In genomic region chr16:51389881-51390280, GRCh38 we compare ENCODE assay signal across 26 cellular contexts.
"Had no signal": no experiment of that assay in that cellular context is flagged by ENCODE, and none has a peak within 500 bp of the region (broad histone marks: within the 10 kb centered on the region; RNA-seq: fewer than 3 reads in every experiment).

No MANE protein-coding gene starts in this region.

- H3K4me3 ChIP-seq: dorsolateral prefrontal cortex, esophagus muscularis mucosa, lung, mucosa of descending colon, right lobe of liver, thoracic aorta, tibial nerve, upper lobe of left lung had no signal

- H3K4me1 ChIP-seq: esophagus muscularis mucosa, right lobe of liver, tibial nerve, upper lobe of left lung had no signal

- H3K27me3 ChIP-seq: right lobe of liver, tibial nerve, upper lobe of left lung had no signal

- H3K79me2 ChIP-seq: parathyroid adenoma had no signal

- H3K9ac ChIP-seq: parathyroid adenoma had no signal

- H3K27me3 Mint-ChIP-seq: memory B cell; stimulated activated naive CD8-positive, alpha-beta T cell treated with anti-CD3 and anti-CD28 coated beads, Interleukin-15, Interleukin-2, amounts not matched to agents 100 ng/mL and 50 ng/mL, for 24 hours had no signal

- H3K36me3 ChIP-seq: esophagus muscularis mucosa, right lobe of liver, thoracic aorta, tibial nerve, upper lobe of left lung had no signal

- ATAC-seq: left lobe of liver; mucosa of descending colon; natural killer cell treated with Interleukin-12 subunit alpha and Interleukin-12 subunit beta and Interleukin-15 and Interleukin-18, amount 100 ng/mL, for 72 hours; right lobe of liver; stimulated activated naive B cell treated with anti-CD40 and anti-IgM and Interleukin-4, amounts not matched to agents 10 μg/mL and 1 μg/mL and 100 μg/mL, for 72 hours had no signal

- H3K4me1 Mint-ChIP-seq: memory B cell; mesothelial cell of epicardium; naive B cell; stimulated activated naive B cell treated with anti-CD40 and anti-IgM and Interleukin-4, amounts not matched to agents 10 μg/mL and 1 μg/mL and 100 μg/mL, for 72 hours had no signal

- H3K27ac Mint-ChIP-seq: memory B cell; mesothelial cell of epicardium; naive B cell; natural killer cell treated with Interleukin-12 subunit alpha and Interleukin-12 subunit beta and Interleukin-15 and Interleukin-18, amount 100 ng/mL, for 72 hours; progenitor cell of endocrine pancreas; stimulated activated naive B cell treated with anti-CD40 and anti-IgM and Interleukin-4, amounts not matched to agents 10 μg/mL and 1 μg/mL and 100 μg/mL, for 72 hours; stimulated activated naive CD8-positive, alpha-beta T cell treated with anti-CD3 and anti-CD28 coated beads, Interleukin-15, Interleukin-2, amounts not matched to agents 100 ng/mL and 50 ng/mL, for 24 hours had no signal

- DNase-seq: dorsolateral prefrontal cortex; effector CD4-positive, alpha-beta T cell; foreskin melanocyte; glutamatergic neuron; hypothalamus; mucosa of descending colon; naive B cell; right lobe of liver; small intestine; stimulated activated CD4-positive, alpha-beta T cell treated with anti-CD3 and anti-CD28 coated beads, Interleukin-15, amount 100 ng/mL, for 24 hours; stimulated activated CD4-positive, alpha-beta T cell treated with anti-CD3 and anti-CD28 coated beads, Interleukin-2, amount 100 ng/mL, for 48 hours; stimulated activated naive B cell treated with anti-CD40 and anti-IgM and Interleukin-4, amounts not matched to agents 10 μg/mL and 1 μg/mL and 100 μg/mL, for 72 hours; upper lobe of left lung had no signal

- H3K36me3 Mint-ChIP-seq: memory B cell; mesothelial cell of epicardium; naive B cell; natural killer cell treated with Interleukin-12 subunit alpha and Interleukin-12 subunit beta and Interleukin-15 and Interleukin-18, amount 100 ng/mL, for 72 hours; stimulated activated naive B cell treated with anti-CD40 and anti-IgM and Interleukin-4, amounts not matched to agents 10 μg/mL and 1 μg/mL and 100 μg/mL, for 72 hours had no signal

- H3K9me3 ChIP-seq: mucosa of descending colon, right lobe of liver had no signal

- H3K4me3 Mint-ChIP-seq: memory B cell; mesothelial cell of epicardium; naive B cell; natural killer cell treated with Interleukin-12 subunit alpha and Interleukin-12 subunit beta and Interleukin-15 and Interleukin-18, amount 100 ng/mL, for 72 hours; neural crest cell; stimulated activated naive B cell treated with anti-CD40 and anti-IgM and Interleukin-4, amounts not matched to agents 10 μg/mL and 1 μg/mL and 100 μg/mL, for 72 hours; stimulated activated naive CD8-positive, alpha-beta T cell treated with anti-CD3 and anti-CD28 coated beads, Interleukin-15, Interleukin-2, amounts not matched to agents 100 ng/mL and 50 ng/mL, for 24 hours had no signal

- H3K27ac ChIP-seq: dorsolateral prefrontal cortex, epithelial cell of prostate, esophagus muscularis mucosa, parathyroid adenoma, right lobe of liver, thoracic aorta, tibial nerve, upper lobe of left lung had no signal

- H2AFZ ChIP-seq: parathyroid adenoma had no signal
